ENCODE assay signal across 30 cellular contexts in genomic region chr15:94247789-94248638, GRCh38. TPM values are rescaled to one million over a fixed set of nuclear protein-coding genes. Genes with fewer than 3 reads are reported as not detected.
DNase-seq lines count a peak whose midpoint lies in the region; ATAC-seq, FAIRE-seq and TF ChIP-seq lines count a peak whose summit lies in the region.
"Had no signal": no experiment of that assay in that cellular context is flagged by ENCODE, and none has a peak within 500 bp of the region (broad histone marks: within the 10 kb centered on the region; RNA-seq: fewer than 3 reads in every experiment).

No MANE protein-coding gene starts in this region.

- no peak overlapping the region for H3K18ac ChIP-seq in mesendoderm (ENCODE audit: low read length)

- H3K27ac ChIP-seq in colonic mucosa = peak overlapping the region; percentile 68
- H3K27ac ChIP-seq in mesendoderm (ENCODE audit: low read depth, low read length) = no peak overlapping the region
- H3K27ac ChIP-seq in small intestine (ENCODE audit: low read depth in 1 of 2, low read length in 1 of 2) = peak overlapping the region; percentile 22 to 69
- H3K27ac ChIP-seq: epithelial cell of prostate, RWPE1, tibial artery had no signal

- H3K79me2 ChIP-seq in mesendoderm (ENCODE audit: control insufficient read depth, insufficient read depth, low read length) = no peaks in the 10 kb centered on the region

- no peaks in the 10 kb centered on the region for H3K79me1 ChIP-seq in mesendoderm (ENCODE audit: low read length)

- H3K4me3 ChIP-seq in colonic mucosa (no peak overlapping the region), mesendoderm (ENCODE audit: low read length) (no peak overlapping the region), small intestine (ENCODE audit: low read depth in 1 of 2, low read length in 2 of 2) (no peak overlapping the region)
- H3K4me3 ChIP-seq: GM23338, K562, stomach, tibial artery had no signal

- no peaks in the 10 kb centered on the region for H3K9me3 ChIP-seq in colonic mucosa
- H3K9me3 ChIP-seq in small intestine (ENCODE audit: control insufficient read depth, low read depth) = no peaks in the 10 kb centered on the region
- H3K9me3 ChIP-seq: stomach, tibial artery had no signal

- WGBS in mesendoderm (ENCODE audit: extremely low coverage, insufficient coverage, low lambda C conversion rate) = no CpG with 5 or more reads among the region's 7 CpGs
- WGBS in small intestine, 3 donors = 19 to 66% (median 39%) methylated on average over 7 of the region's 7 CpGs

- H3K36me3 ChIP-seq in colonic mucosa = no peaks in the 10 kb centered on the region
- no peaks in the 10 kb centered on the region for H3K36me3 ChIP-seq in mesendoderm (ENCODE audit: control insufficient read depth, insufficient read depth, low read length)
- H3K36me3 ChIP-seq in small intestine (ENCODE audit: control insufficient read depth in 2 of 2, insufficient read depth in 2 of 2, low read length in 2 of 2) = no peaks in the 10 kb centered on the region
- H3K36me3 ChIP-seq: stomach, tibial artery had no signal

- H3K4me1 ChIP-seq in colonic mucosa (peaks cover 6% of the 10 kb centered on the region), mesendoderm (ENCODE audit: control insufficient read depth, low read depth, low read length) (no peaks in the 10 kb centered on the region), small intestine (ENCODE audit: control insufficient read depth in 2 of 2, insufficient read depth in 1 of 2, low read depth in 1 of 2, low read length in 1 of 2) (peaks cover 4 to 9% of the 10 kb centered on the region in 2 donors)
- H3K4me1 ChIP-seq: tibial artery had no signal

- intact Hi-C loops in colonic mucosa (cut with DNase I) (no loop called here), Right ventricle myocardium inferior (cut with DNase I) (no loop called here)

- no peaks in the 10 kb centered on the region for H3K27me3 ChIP-seq in colonic mucosa
- H3K27me3 ChIP-seq in mesendoderm (ENCODE audit: insufficient read depth, low read length, poor library complexity) = no peaks in the 10 kb centered on the region
- no peaks in the 10 kb centered on the region for H3K27me3 ChIP-seq in small intestine (ENCODE audit: control insufficient read depth in 2 of 2, insufficient read depth in 2 of 2, low read length in 2 of 2)
- H3K27me3 ChIP-seq: stomach, tibial artery had no signal

- no peak overlapping the region for H2BK120ac ChIP-seq in mesendoderm (ENCODE audit: low read depth, low read length)

- no peak overlapping the region for H2BK5ac ChIP-seq in mesendoderm (ENCODE audit: low read length)

- H2AK5ac ChIP-seq in mesendoderm (ENCODE audit: low read length) = no peak overlapping the region

- no peak overlapping the region for H4K8ac ChIP-seq in mesendoderm (ENCODE audit: low read depth, low read length)

- ATAC-seq in GM19023 (IDR thresholded peaks at IDR 0.05; ENCODE audit: unreplicated experiment) (no peak), Right ventricle myocardium inferior (no peak)
- ATAC-seq: GM23338, K562, sciatic nerve, SK-N-SH treated with all-trans-retinoic acid at 6 μM for 48 hours, WTC11 had no signal

- H3K9ac ChIP-seq in colonic mucosa (ENCODE audit: low read depth in 2 of 2, low read length in 2 of 2) (peak overlapping the region in 1 of 2 donors; percentile 69), mesendoderm (ENCODE audit: low read length) (no peak overlapping the region)

- H3K4ac ChIP-seq in mesendoderm (ENCODE audit: low read depth, low read length) = no peak overlapping the region

- peak; percentile 41 for DNase-seq in DMS53 (lab: John Stamatoyannopoulos, UW)
- DNase-seq in DMS53 treated with DMSO at 0.1 percent for 48 hours (lab: John Stamatoyannopoulos, UW; ENCODE audit: unreplicated experiment) = no peak
- DNase-seq in colonic mucosa = peak; percentile 74
- DNase-seq in mesendoderm = peak; percentile 63
- peak; percentile 92 for DNase-seq in small intestine
- no peak for DNase-seq in urothelium cell line (ENCODE audit: low spot score)
- DNase-seq in Right ventricle myocardium inferior (ENCODE audit: missing footprints) = no peak
- DNase-seq: 8988T; activated CD4-positive, alpha-beta T cell treated with anti-CD3 and anti-CD28 coated beads, Interleukin-2, amount 50 U/mL, for 48 hours; activated CD8-positive, alpha-beta memory T cell treated with anti-CD3 and anti-CD28 coated beads, Interleukin-2, amount 50 U/mL, for 4 hours; activated effector memory CD4-positive, alpha-beta T cell treated with Interleukin-2 at 50 U/mL for 16 hours; activated naive CD8-positive, alpha-beta T cell treated with anti-CD3 and anti-CD28 coated beads, Interleukin-2, amount 10 ng/mL, durations not matched to agents 7 days and 5 days; CD4-positive, alpha-beta T cell; DMS 273 treated with DMSO at 0.1 percent for 48 hours; MV-4-11; NCI-H146; NCI-H526 treated with DMSO at 0.1 percent for 48 hours; posterior cingulate gyrus; stomach; tibial artery had no signal

- FAIRE-seq in small intestine (lab: Jason Lieb, UNC) (no peak), urothelium cell line (lab: Jason Lieb, UNC) (no peak)
- FAIRE-seq: GM18507, K562 had no signal

- H3K56ac ChIP-seq in mesendoderm (ENCODE audit: low read length) = no peak overlapping the region

- H4K5ac ChIP-seq in mesendoderm (ENCODE audit: low read length) = no peak overlapping the region

- no peak overlapping the region for H2BK15ac ChIP-seq in mesendoderm (replicated peaks; ENCODE audit: low read depth)

- TF ChIP-seq CTCF in colonic mucosa (IDR thresholded peaks at IDR 0.05) = no peak

- H3K4me2 ChIP-seq in mesendoderm (ENCODE audit: low read length) = no peak overlapping the region
- H3K4me2 ChIP-seq: GM23338 had no signal

- H3K23ac ChIP-seq in mesendoderm (ENCODE audit: low read length) = no peak overlapping the region

RNA-seq across cellular contexts. Expression of gene MCTP2, which starts 16.7 kb away (rescaled TPM):
- total RNA-seq in colonic mucosa (10 to 100 TPM; 56.4 to 88.3 TPM), Right ventricle myocardium inferior (1.2 TPM)
- polyA plus RNA-seq in mesendoderm (2013, experiment 1 of 2) = 1.4 TPM
- polyA plus RNA-seq in mesendoderm (2013, experiment 2 of 2) = 1.5 TPM
- polyA plus RNA-seq in small intestine = 1 to 10 TPM; 4.1 to 6.9 (median 4.3) TPM
- total RNA-seq: G401 had no signal
- polyA plus RNA-seq: K562 had no signal

Comparison
In these comparisons a context has a peak if more than half of its experiments do, and no peak if none do; other contexts are left out.
1. DNase-seq: peak in DMS53 (single experiment), colonic mucosa (single experiment), mesendoderm (single experiment) and small intestine (single experiment); none in DMS53 treated with DMSO at 0.1 percent for 48 hours (single experiment), urothelium cell line (single experiment) and Right ventricle myocardium inferior (single experiment).
2. RNA of gene MCTP2, which starts 16.7 kb away (total RNA-seq): 56.4 to 88.3 TPM in colonic mucosa; 1.2 TPM in Right ventricle myocardium inferior (single experiment); every median in the first group is over 10 times any median in the second.